8 cellular contexts compared by ENCODE assay signal in genomic region chr17:81553018-81553615, GRCh38. TPM values are rescaled to one million over a fixed set of nuclear protein-coding genes. Genes with fewer than 3 reads are reported as not detected.
DNase-seq lines count a peak whose midpoint lies in the region; ATAC-seq and TF ChIP-seq lines count a peak whose summit lies in the region.

No MANE protein-coding gene starts in this region.

- peak overlapping the region; percentile 81 to 94 (median 87) for H3K4me3 ChIP-seq in right lobe of liver

- WGBS in right lobe of liver (ENCODE audit: insufficient coverage, low coverage, low lambda C conversion rate, missing lambda C conversion rate): 0% methylated on average over 2 of the region's 19 CpGs

- ATAC-seq in GM18519 (IDR thresholded peaks at IDR 0.05; ENCODE audit: low FRiP score, unreplicated experiment) (peak; percentile 20), HG03196 (IDR thresholded peaks at IDR 0.05; ENCODE audit: unreplicated experiment) (peak; percentile 31), right lobe of liver (peak; percentile 7 to 31 (median 15))

- no peak for TF ChIP-seq POLR2A in right lobe of liver (IDR thresholded peaks at IDR 0.05)

- peaks cover 0 to under 1% (median 0%) of the 10 kb centered on the region in 4 donors for H3K36me3 ChIP-seq in right lobe of liver

- H3K27ac ChIP-seq in right lobe of liver: peak overlapping the region; percentile 60 to 80 (median 68)

- TF ChIP-seq CTCF in right lobe of liver (IDR thresholded peaks at IDR 0.05): no peak

- DNase-seq in A172 (ENCODE audit: low spot score) (peak; percentile 90), NCI-H524 (lab: John Stamatoyannopoulos, UW) (peak; percentile 87 to 91), dedifferentiated amniotic fluid mesenchymal stem cell (ENCODE audit: extremely low spot score) (peak; percentile 61), right lobe of liver (peak in 2 of 3 donors; percentile 55 to 63)
- DNase-seq in activated CD4-positive, alpha-beta T cell treated with anti-CD3 and anti-CD28 coated beads for 48 hours: peak; percentile 87
- DNase-seq in stimulated activated CD4-positive, alpha-beta T cell treated with anti-CD3 and anti-CD28 coated beads, TNF-alpha, amount 100 ng/mL, for 24 hours (ENCODE audit: low read depth in 3 of 3): peak; percentile 56 to 84 (median 58)

- no peaks in the 10 kb centered on the region for H3K9me3 ChIP-seq in right lobe of liver

- peaks cover 0 to 27% (median 7%) of the 10 kb centered on the region in 4 donors for H3K4me1 ChIP-seq in right lobe of liver

- intact Hi-C loops in right lobe of liver (cut with DNase I): loop anchor here in 1 of 2 donors (5.0 kb wide), 1 partner anchor 49 kb away; no protein-coding TSS in a partner anchor

- no peaks in the 10 kb centered on the region for H3K27me3 ChIP-seq in right lobe of liver

RNA-seq across cellular contexts. Expression of gene FAAP100, which starts 1.0 kb away (rescaled TPM):
- 29.7 and 39.9 TPM in 2 replicates for total RNA-seq in A172 (2014; rRNA removed; shearing (Covaris generic))
- total RNA-seq in right lobe of liver: 10 to 100 TPM; 13.1 to 17.1 (median 15.2) TPM

RNA-seq across cellular contexts. Expression of gene FSCN2, which starts 24.9 kb away (rescaled TPM):
- total RNA-seq in A172 (2014; rRNA removed; shearing (Covaris generic)): 0.81 and 1.7 TPM in 2 replicates
- total RNA-seq in right lobe of liver: under 1 TPM in 1 of 6 experiments, not detected in 5; 0.22 TPM

RNA-seq across cellular contexts. Expression of gene ACTG1, which starts 40.5 kb away (rescaled TPM):
- total RNA-seq in A172 (2014; rRNA removed; shearing (Covaris generic)): 5,134 and 6,456 TPM in 2 replicates
- 1,000 to 10,000 TPM in 3 of 6 experiments, 100 to 1,000 TPM in 3; 218 to 2,508 (median 1,326) TPM for total RNA-seq in right lobe of liver

Comparison
In these comparisons a context has a peak if more than half of its experiments do, and no peak if none do; other contexts are left out.
1. Peak in every context shown above with its lines: DNase-seq, ATAC-seq, H3K4me3 ChIP-seq and H3K27ac ChIP-seq.